ENCODE assay signal across 1 cellular context in the genomic region with DNA sequence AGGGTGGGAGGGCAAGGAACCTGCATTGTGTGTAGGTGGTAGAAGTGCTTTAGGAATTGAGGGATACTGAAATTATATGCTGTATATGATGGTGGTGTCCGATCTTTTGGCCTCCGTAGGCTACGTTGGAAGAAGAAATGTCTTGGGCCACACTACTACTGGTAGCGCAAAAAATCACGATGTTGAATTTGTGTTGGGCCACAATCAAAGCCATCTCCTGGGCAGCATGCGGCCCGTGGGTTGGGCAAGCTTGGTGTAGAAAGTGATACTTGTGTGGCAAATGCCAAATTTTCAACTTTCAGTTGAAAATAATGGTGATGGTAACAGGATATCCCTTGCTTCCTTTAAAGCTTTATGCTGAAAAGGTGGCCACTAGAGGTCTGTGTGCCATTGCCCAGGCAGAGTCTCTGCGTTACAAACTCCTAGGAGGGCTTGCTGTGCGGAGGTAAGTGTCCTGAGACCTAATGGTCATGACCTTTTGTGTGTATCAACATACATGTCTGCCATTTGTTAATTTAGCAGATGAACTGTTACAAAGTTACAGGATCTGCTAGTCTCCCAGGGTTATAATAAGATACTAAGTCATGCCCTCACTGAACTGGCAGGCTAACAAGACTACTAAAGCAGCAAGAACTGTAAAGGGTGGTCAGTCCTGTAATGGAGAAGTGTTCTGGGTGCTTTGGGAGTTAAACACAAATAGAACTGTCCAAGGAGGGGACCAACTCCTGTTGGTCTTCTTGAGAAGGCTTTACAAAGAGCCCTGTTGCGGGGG.
TF ChIP-seq lines count a peak whose summit lies in the region.

No MANE protein-coding gene starts in this region.

TF ChIP-seq in K562, 482 proteins besides CTCF, POLR2A, EP300 and RAD21:
- 0 out of 2 replicates have a peak, but pooled peaks have one; percentile 16 for TF ChIP-seq HNRNPUL1 (IDR thresholded peaks at IDR 0.05; ENCODE audit: low read length)
- TF ChIP-seq SUPT5H (IDR thresholded peaks at IDR 0.05), result no peak
- TF ChIP-seq ZNF778 (CRISPR knock-in tag; IDR thresholded peaks at IDR 0.05), result no peak
- TF ChIP-seq SIN3A (IDR thresholded peaks at IDR 0.05; ENCODE audit: borderline replicate concordance in 2 of 2, control insufficient read depth in 1 of 2, low read depth in 2 of 2, low read length in 2 of 2), result 0 out of 4 replicates have a peak, but pooled peaks of 1 of the 2 experiments have one; percentile 7
- no peak for TF ChIP-seq ZNF551 (CRISPR knock-in tag; IDR thresholded peaks at IDR 0.05)
- TF ChIP-seq ZNF175 (CRISPR knock-in tag; IDR thresholded peaks at IDR 0.05; ENCODE audit: low read depth), result no peak
- TF ChIP-seq, protein P1, sequence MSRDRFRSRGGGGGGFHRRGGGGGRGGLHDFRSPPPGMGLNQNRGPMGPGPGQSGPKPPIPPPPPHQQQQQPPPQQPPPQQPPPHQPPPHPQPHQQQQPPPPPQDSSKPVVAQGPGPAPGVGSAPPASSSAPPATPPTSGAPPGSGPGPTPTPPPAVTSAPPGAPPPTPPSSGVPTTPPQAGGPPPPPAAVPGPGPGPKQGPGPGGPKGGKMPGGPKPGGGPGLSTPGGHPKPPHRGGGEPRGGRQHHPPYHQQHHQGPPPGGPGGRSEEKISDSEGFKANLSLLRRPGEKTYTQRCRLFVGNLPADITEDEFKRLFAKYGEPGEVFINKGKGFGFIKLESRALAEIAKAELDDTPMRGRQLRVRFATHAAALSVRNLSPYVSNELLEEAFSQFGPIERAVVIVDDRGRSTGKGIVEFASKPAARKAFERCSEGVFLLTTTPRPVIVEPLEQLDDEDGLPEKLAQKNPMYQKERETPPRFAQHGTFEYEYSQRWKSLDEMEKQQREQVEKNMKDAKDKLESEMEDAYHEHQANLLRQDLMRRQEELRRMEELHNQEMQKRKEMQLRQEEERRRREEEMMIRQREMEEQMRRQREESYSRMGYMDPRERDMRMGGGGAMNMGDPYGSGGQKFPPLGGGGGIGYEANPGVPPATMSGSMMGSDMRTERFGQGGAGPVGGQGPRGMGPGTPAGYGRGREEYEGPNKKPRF (IDR thresholded peaks at IDR 0.05; ENCODE audit: low read depth, low read length), result no peak
- TF ChIP-seq ZZZ3 (IDR thresholded peaks at IDR 0.05), result no peak
- TF ChIP-seq, protein P2, sequence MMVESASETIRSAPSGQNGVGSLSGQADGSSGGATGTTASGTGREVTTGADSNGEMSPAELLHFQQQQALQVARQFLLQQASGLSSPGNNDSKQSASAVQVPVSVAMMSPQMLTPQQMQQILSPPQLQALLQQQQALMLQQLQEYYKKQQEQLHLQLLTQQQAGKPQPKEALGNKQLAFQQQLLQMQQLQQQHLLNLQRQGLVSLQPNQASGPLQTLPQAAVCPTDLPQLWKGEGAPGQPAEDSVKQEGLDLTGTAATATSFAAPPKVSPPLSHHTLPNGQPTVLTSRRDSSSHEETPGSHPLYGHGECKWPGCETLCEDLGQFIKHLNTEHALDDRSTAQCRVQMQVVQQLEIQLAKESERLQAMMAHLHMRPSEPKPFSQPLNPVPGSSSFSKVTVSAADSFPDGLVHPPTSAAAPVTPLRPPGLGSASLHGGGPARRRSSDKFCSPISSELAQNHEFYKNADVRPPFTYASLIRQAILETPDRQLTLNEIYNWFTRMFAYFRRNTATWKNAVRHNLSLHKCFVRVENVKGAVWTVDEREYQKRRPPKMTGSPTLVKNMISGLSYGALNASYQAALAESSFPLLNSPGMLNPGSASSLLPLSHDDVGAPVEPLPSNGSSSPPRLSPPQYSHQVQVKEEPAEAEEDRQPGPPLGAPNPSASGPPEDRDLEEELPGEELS (CRISPR knock-in tag; IDR thresholded peaks at IDR 0.05; ENCODE audit: borderline replicate concordance), result no peak
- TF ChIP-seq, protein P3, sequence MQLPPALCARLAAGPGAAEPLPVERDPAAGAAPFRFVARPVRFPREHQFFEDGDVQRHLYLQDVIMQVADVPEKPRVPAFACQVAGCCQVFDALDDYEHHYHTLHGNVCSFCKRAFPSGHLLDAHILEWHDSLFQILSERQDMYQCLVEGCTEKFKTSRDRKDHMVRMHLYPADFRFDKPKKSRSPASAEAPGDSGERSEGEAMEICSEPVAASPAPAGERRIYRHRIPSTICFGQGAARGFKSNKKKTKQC (CRISPR knock-in tag; IDR thresholded peaks at IDR 0.05), result no peak
- TF ChIP-seq RBFOX2 (IDR thresholded peaks at IDR 0.05; ENCODE audit: low read depth, low read length), result peak; percentile 61; the same call in 1 of the 2 replicates
